Comparison of ENCODE assay signal across 1 cellular context in the genomic region with DNA sequence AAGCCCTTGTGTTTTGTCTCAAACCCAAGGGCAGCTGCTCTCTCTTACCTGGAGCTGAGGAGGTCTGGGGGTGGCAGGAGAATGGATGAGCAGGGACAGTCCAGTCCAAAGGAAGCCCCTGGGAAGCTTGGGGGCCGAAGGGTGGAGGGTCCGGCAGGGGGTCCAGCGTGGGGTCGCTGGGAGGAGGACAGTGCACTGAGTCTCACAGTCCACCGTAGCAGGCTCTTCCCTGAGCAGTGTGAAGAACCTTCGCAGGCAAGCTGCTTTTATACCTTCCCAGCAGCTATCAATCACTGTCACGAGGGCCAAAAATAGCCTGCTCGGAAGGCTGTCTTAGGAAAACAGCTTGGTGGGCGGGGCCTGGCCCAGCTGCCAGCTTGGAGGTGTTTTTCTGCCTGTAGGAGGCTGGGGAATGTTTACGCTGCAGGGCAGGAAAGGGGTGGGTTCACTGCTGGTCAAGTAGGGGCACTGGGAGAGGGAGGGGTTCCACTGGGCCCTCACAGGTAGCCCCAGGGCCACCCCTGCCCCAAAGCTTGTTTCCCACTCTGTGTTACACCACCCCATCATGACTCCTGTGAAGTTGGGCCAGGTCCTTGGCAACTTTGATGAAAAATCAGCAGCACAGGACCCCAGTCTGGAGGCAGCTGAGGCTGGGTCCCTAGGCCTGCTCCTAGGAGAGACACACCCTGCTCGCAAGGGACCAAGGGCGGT.
TF ChIP-seq lines count a peak whose summit lies in the region.

A gene with protein sequence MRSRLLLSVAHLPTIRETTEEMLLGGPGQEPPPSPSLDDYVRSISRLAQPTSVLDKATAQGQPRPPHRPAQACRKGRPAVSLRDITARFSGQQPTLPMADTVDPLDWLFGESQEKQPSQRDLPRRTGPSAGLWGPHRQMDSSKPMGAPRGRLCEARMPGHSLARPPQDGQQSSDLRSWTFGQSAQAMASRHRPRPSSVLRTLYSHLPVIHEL (minus strand): TSS at position 240 of the 711 bp plus-strand sequence. CDS start 779 bp downstream, outside the sequence.

TF ChIP-seq in SK-N-SH, 30 proteins besides CTCF, POLR2A, EP300 and RAD21 (continued from another document):
- TF ChIP-seq, protein P1, sequence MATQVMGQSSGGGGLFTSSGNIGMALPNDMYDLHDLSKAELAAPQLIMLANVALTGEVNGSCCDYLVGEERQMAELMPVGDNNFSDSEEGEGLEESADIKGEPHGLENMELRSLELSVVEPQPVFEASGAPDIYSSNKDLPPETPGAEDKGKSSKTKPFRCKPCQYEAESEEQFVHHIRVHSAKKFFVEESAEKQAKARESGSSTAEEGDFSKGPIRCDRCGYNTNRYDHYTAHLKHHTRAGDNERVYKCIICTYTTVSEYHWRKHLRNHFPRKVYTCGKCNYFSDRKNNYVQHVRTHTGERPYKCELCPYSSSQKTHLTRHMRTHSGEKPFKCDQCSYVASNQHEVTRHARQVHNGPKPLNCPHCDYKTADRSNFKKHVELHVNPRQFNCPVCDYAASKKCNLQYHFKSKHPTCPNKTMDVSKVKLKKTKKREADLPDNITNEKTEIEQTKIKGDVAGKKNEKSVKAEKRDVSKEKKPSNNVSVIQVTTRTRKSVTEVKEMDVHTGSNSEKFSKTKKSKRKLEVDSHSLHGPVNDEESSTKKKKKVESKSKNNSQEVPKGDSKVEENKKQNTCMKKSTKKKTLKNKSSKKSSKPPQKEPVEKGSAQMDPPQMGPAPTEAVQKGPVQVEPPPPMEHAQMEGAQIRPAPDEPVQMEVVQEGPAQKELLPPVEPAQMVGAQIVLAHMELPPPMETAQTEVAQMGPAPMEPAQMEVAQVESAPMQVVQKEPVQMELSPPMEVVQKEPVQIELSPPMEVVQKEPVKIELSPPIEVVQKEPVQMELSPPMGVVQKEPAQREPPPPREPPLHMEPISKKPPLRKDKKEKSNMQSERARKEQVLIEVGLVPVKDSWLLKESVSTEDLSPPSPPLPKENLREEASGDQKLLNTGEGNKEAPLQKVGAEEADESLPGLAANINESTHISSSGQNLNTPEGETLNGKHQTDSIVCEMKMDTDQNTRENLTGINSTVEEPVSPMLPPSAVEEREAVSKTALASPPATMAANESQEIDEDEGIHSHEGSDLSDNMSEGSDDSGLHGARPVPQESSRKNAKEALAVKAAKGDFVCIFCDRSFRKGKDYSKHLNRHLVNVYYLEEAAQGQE (IDR thresholded peaks at IDR 0.05; ENCODE audit: low read depth, low read length) = peak; percentile 57; the same call in 1 of the 2 replicates
- no peak for TF ChIP-seq FOXM1 (IDR thresholded peaks at IDR 0.05; ENCODE audit: low read depth)
- TF ChIP-seq TCF12 (IDR thresholded peaks at IDR 0.05) = peak; percentile 74
- TF ChIP-seq RXRA (IDR thresholded peaks at IDR 0.05; ENCODE audit: borderline replicate concordance, low read depth) = peak; percentile 31; the same call in 1 of the 2 replicates
- TF ChIP-seq NFIC (IDR thresholded peaks at IDR 0.05; ENCODE audit: borderline replicate concordance) = peak; percentile 28; the same call in 1 of the 2 replicates
- peak; percentile 29; the same call in 1 of the 2 replicates for TF ChIP-seq JUND (IDR thresholded peaks at IDR 0.05)
- TF ChIP-seq MEF2A (IDR thresholded peaks at IDR 0.05; ENCODE audit: borderline replicate concordance, low read depth) = peak; percentile 99
- TF ChIP-seq, protein P2, sequence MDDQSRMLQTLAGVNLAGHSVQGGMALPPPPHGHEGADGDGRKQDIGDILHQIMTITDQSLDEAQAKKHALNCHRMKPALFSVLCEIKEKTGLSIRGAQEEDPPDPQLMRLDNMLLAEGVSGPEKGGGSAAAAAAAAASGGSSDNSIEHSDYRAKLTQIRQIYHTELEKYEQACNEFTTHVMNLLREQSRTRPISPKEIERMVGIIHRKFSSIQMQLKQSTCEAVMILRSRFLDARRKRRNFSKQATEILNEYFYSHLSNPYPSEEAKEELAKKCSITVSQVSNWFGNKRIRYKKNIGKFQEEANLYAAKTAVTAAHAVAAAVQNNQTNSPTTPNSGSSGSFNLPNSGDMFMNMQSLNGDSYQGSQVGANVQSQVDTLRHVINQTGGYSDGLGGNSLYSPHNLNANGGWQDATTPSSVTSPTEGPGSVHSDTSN (IDR thresholded peaks at IDR 0.05) = peak; percentile 99
- TF ChIP-seq, protein P3, sequence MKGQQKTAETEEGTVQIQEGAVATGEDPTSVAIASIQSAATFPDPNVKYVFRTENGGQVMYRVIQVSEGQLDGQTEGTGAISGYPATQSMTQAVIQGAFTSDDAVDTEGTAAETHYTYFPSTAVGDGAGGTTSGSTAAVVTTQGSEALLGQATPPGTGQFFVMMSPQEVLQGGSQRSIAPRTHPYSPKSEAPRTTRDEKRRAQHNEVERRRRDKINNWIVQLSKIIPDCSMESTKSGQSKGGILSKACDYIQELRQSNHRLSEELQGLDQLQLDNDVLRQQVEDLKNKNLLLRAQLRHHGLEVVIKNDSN (IDR thresholded peaks at IDR 0.05; ENCODE audit: borderline replicate concordance, low read depth) = 0 out of 2 replicates have a peak, but pooled peaks have one; percentile 34
- TF ChIP-seq YY1 (IDR thresholded peaks at IDR 0.05; ENCODE audit: low read depth) = no peak
- TF ChIP-seq SMC3 (IDR thresholded peaks at IDR 0.05; ENCODE audit: low read depth, low read length) = no peak
- peak; percentile 67; the same call in 1 of the 2 replicates for TF ChIP-seq TAF1 (IDR thresholded peaks at IDR 0.05; ENCODE audit: borderline replicate concordance, low read depth, low read length)
